ENCODE assay signal across 10 cellular contexts in the genomic region with DNA sequence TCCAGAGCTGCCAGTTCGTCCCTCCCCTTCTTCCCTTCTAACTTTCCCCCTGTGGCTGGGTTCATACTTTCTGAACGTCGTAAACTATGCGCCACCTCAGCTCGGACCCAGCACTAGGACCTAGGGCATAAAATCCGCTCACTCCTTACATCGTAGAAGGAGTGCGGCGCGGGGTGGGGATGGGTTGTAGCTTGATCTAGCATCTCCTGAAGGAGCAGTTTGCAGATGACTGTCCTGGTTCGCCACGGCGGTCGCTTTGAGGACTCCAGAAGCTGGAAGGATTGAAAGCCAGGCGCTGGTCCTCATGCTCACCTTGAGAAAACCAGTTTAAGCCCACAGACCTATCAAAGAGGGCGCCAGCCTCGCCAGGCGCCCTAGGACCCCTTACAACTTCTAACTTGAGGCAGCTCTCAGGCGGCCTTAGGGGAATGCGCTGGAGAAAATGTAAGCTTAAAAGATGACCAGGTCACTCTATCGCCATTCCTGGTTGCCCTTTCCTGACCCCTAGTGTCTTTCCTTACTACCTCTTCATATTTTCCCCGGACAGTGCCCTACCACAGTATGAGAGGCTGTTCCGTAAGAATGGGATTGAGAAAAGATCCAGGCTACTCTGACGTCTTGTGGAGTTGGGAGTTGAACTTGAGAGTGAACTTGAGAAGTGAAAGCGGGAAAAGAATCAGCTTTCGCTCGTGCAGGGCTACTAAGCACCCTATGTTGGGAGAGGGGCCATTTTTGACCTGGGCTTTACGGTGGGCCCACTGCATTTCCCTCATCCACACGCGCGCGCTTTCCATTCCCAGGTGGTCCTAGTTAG. TPM values are rescaled to one million over a fixed set of nuclear protein-coding genes. Genes with fewer than 3 reads are reported as not detected.
DNase-seq lines count a peak whose midpoint lies in the region; ATAC-seq, FAIRE-seq and TF ChIP-seq lines count a peak whose summit lies in the region.
"Had no signal": no experiment of that assay in that cellular context is flagged by ENCODE, and none has a peak within 500 bp of the region (broad histone marks: within the 10 kb centered on the region; RNA-seq: fewer than 3 reads in every experiment).

No MANE protein-coding gene starts in this region.

- FAIRE-seq in kidney (lab: Jason Lieb, UNC) (no peak), frontal cortex (lab: Jason Lieb, UNC) (no peak)
- FAIRE-seq: A204.1 had no signal

- no peaks in the 10 kb centered on the region for H3K9me3 Mint-ChIP-seq in T-helper 2 cell treated with Interferon-gamma antibody and Interleukin-4, amounts not matched to agents 5 μg/mL and 100 μg/mL, for 36 hours
- peaks cover 0 to 3% (median 2%) of the 10 kb centered on the region in 5 experiments for H3K9me3 Mint-ChIP-seq in brain
- H3K9me3 Mint-ChIP-seq in stimulated activated naive CD8-positive, alpha-beta T cell treated with anti-CD3 and anti-CD28 coated beads, Interleukin-15, amount 100 ng/mL, for 72 hours, result no peaks in the 10 kb centered on the region

- H3K4me3 Mint-ChIP-seq in T-helper 2 cell treated with Interferon-gamma antibody and Interleukin-4, amounts not matched to agents 5 μg/mL and 100 μg/mL, for 36 hours, result peak overlapping the region; percentile 71
- peak overlapping the region; percentile 87 to 94 (median 92) for H3K4me3 Mint-ChIP-seq in brain
- H3K4me3 Mint-ChIP-seq in stimulated activated naive CD8-positive, alpha-beta T cell treated with anti-CD3 and anti-CD28 coated beads, Interleukin-15, amount 100 ng/mL, for 72 hours, result peak overlapping the region; percentile 71 to 87

- no peak overlapping the region for H3K27ac Mint-ChIP-seq in T-helper 2 cell treated with Interferon-gamma antibody and Interleukin-4, amounts not matched to agents 5 μg/mL and 100 μg/mL, for 36 hours
- H3K27ac Mint-ChIP-seq in brain, result peak overlapping the region in 4 of 5 experiments; percentile 58 to 91 (median 78)
- no peak overlapping the region for H3K27ac Mint-ChIP-seq in stimulated activated naive CD8-positive, alpha-beta T cell treated with anti-CD3 and anti-CD28 coated beads, Interleukin-15, amount 100 ng/mL, for 72 hours

- intact Hi-C loops in kidney (cut with DNase I), result no loop called here

- peaks cover 0 to 10% of the 10 kb centered on the region in 2 donors for H3K4me1 ChIP-seq in kidney (ENCODE audit: control insufficient read depth in 1 of 2, insufficient read depth in 1 of 2, low read depth in 1 of 2, low read length in 2 of 2)

- no peak for ATAC-seq in stimulated activated naive CD8-positive, alpha-beta T cell treated with anti-CD3 and anti-CD28 coated beads, Interleukin-15, amount 100 ng/mL, for 72 hours

- DNase-seq in T-helper 2 cell treated with Interferon-gamma antibody and Interleukin-4, amounts not matched to agents 5 μg/mL and 100 μg/mL, for 36 hours (ENCODE audit: low spot score), result no peak
- no peak for DNase-seq in T-helper 2 cell
- peak; percentile 63 for DNase-seq in kidney
- no peak for DNase-seq in stimulated activated naive CD8-positive, alpha-beta T cell treated with anti-CD3 and anti-CD28 coated beads, Interleukin-15, amount 100 ng/mL, for 72 hours
- no peak for DNase-seq in HPDE6-E6E7 (ENCODE audit: extremely low spot score)
- DNase-seq in frontal cortex (ENCODE audit: low spot score in 2 of 2), result no peak
- no peak for DNase-seq in cortex of kidney (lab: John Stamatoyannopoulos, UW)
- DNase-seq: NCI-H510A treated with DMSO at 0.1 percent for 48 hours had no signal

- peak overlapping the region; percentile 36 to 90 for H3K4me3 ChIP-seq in kidney (ENCODE audit: low read length in 2 of 2)

- H3K4me1 Mint-ChIP-seq in T-helper 2 cell treated with Interferon-gamma antibody and Interleukin-4, amounts not matched to agents 5 μg/mL and 100 μg/mL, for 36 hours (ENCODE audit: low read depth), result peaks cover 23% of the 10 kb centered on the region
- H3K4me1 Mint-ChIP-seq in brain, result peaks cover 51% of the 10 kb centered on the region
- peaks cover 46% of the 10 kb centered on the region for H3K4me1 Mint-ChIP-seq in stimulated activated naive CD8-positive, alpha-beta T cell treated with anti-CD3 and anti-CD28 coated beads, Interleukin-15, amount 100 ng/mL, for 72 hours

- no peaks in the 10 kb centered on the region for H3K9me3 ChIP-seq in kidney (ENCODE audit: control insufficient read depth in 1 of 2, low read length in 2 of 2)

- peaks cover 63% of the 10 kb centered on the region for H3K27me3 Mint-ChIP-seq in T-helper 2 cell treated with Interferon-gamma antibody and Interleukin-4, amounts not matched to agents 5 μg/mL and 100 μg/mL, for 36 hours (ENCODE audit: low read depth)
- peaks cover 47% of the 10 kb centered on the region for H3K27me3 Mint-ChIP-seq in brain
- H3K27me3 Mint-ChIP-seq in stimulated activated naive CD8-positive, alpha-beta T cell treated with anti-CD3 and anti-CD28 coated beads, Interleukin-15, amount 100 ng/mL, for 72 hours, result peaks cover 65% of the 10 kb centered on the region

- H3K36me3 Mint-ChIP-seq in T-helper 2 cell treated with Interferon-gamma antibody and Interleukin-4, amounts not matched to agents 5 μg/mL and 100 μg/mL, for 36 hours (ENCODE audit: low read depth), result peaks cover 6% of the 10 kb centered on the region
- H3K36me3 Mint-ChIP-seq in brain, result no peaks in the 10 kb centered on the region

- H3K9ac ChIP-seq in kidney (ENCODE audit: low read length in 2 of 2), result no peak overlapping the region

- no peak overlapping the region for H3K27ac ChIP-seq in kidney (ENCODE audit: low read depth in 2 of 2, low read length in 2 of 2)

- H3K36me3 ChIP-seq in kidney (ENCODE audit: control insufficient read depth in 1 of 2, insufficient read depth in 2 of 2, low read length in 2 of 2), result no peaks in the 10 kb centered on the region

- TF ChIP-seq CTCF in brain (conservative IDR thresholded peaks at IDR 0.05) (no peak), kidney (IDR thresholded peaks at IDR 0.05; ENCODE audit: borderline replicate concordance, extremely low read depth, insufficient read depth) (no peak)

RNA-seq across cellular contexts. Expression of a gene that starts 2.8 kb away (rescaled TPM):
- polyA plus RNA-seq in brain (ENCODE audit: insufficient read depth, low read depth, low replicate concordance), result 4.1 TPM
- total RNA-seq in kidney, result 0.41 TPM
- polyA plus RNA-seq in kidney (ENCODE audit: insufficient read depth, low read depth, low replicate concordance), result 0.11 TPM
- 42.8 TPM for total RNA-seq in frontal cortex

Comparison
In these comparisons a context has a peak if more than half of its experiments do, and no peak if none do; other contexts are left out.
1. H3K27ac Mint-ChIP-seq: peak in brain (4 of 5); none in T-helper 2 cell treated with Interferon-gamma antibody and Interleukin-4, amounts not matched to agents 5 μg/mL and 100 μg/mL, for 36 hours (single experiment) and stimulated activated naive CD8-positive, alpha-beta T cell treated with anti-CD3 and anti-CD28 coated beads, Interleukin-15, amount 100 ng/mL, for 72 hours (0 of 2).
2. RNA of a gene that starts 2.8 kb away (total RNA-seq): 42.8 TPM in frontal cortex (single experiment); 0.41 TPM in kidney (single experiment); every median in the first group is over 10 times any median in the second.
3. Peak in every context shown above with its lines, with median percentiles within 50 percentile points of each other: H3K4me3 Mint-ChIP-seq.